Comparison of ENCODE assay signal across 8 cellular contexts in genomic region chr1:224203243-224204016, GRCh38. TPM values are rescaled to one million over a fixed set of nuclear protein-coding genes. Genes with fewer than 3 reads are reported as not detected.
A peak's percentile ranks its signal among the peaks of the same experiment; 100 is the strongest.
DNase-seq lines count a peak whose midpoint lies in the region; ATAC-seq, FAIRE-seq and TF ChIP-seq lines count a peak whose summit lies in the region.

No MANE protein-coding gene starts in this region.

- no peaks in the 10 kb centered on the region for H3K9me3 Mint-ChIP-seq in activated T-cell treated with anti-CD3 and anti-CD28 coated beads, Interleukin-2, amount 50 U/mL, for 4 hours
- H3K9me3 Mint-ChIP-seq in activated T-cell treated with anti-CD3 and anti-CD28 coated beads, Interleukin-2, amount 50 U/mL, for 24 hours = no peaks in the 10 kb centered on the region
- H3K9me3 Mint-ChIP-seq in CD8-positive, alpha-beta T cell = no peaks in the 10 kb centered on the region

- CTCF ChIA-PET in CD8-positive, alpha-beta T cell (lab: Charles Lee) = no interaction called here

- no peak overlapping the region for H3K4me3 ChIP-seq in kidney (ENCODE audit: low read length in 2 of 2)
- H3K4me3 ChIP-seq in CD8-positive, alpha-beta T cell (ENCODE audit: low read depth, low read length) = no peak overlapping the region

- H3K36me3 Mint-ChIP-seq in activated T-cell treated with anti-CD3 and anti-CD28 coated beads, Interleukin-2, amount 50 U/mL, for 4 hours (ENCODE audit: insufficient read depth) = no peaks in the 10 kb centered on the region
- no peaks in the 10 kb centered on the region for H3K36me3 Mint-ChIP-seq in activated T-cell treated with anti-CD3 and anti-CD28 coated beads, Interleukin-2, amount 50 U/mL, for 24 hours (ENCODE audit: low read depth)
- H3K36me3 Mint-ChIP-seq in CD8-positive, alpha-beta T cell = no peaks in the 10 kb centered on the region

- no peaks in the 10 kb centered on the region for H3K27me3 Mint-ChIP-seq in activated T-cell treated with anti-CD3 and anti-CD28 coated beads, Interleukin-2, amount 50 U/mL, for 4 hours (ENCODE audit: low read depth)
- H3K27me3 Mint-ChIP-seq in activated T-cell treated with anti-CD3 and anti-CD28 coated beads, Interleukin-2, amount 50 U/mL, for 24 hours = no peaks in the 10 kb centered on the region
- no peaks in the 10 kb centered on the region for H3K27me3 Mint-ChIP-seq in CD8-positive, alpha-beta T cell (ENCODE audit: low read depth)

- no peak for DNase-seq in activated T-cell treated with anti-CD3 and anti-CD28 coated beads, Interleukin-2, amount 50 U/mL, for 4 hours
- no peak for DNase-seq in activated T-cell treated with anti-CD3 and anti-CD28 coated beads, Interleukin-2, amount 50 U/mL, for 24 hours
- DNase-seq in kidney = peak; percentile 90
- DNase-seq in SW480 (ENCODE audit: low spot score) = no peak
- DNase-seq in CD8-positive, alpha-beta T cell = no peak
- DNase-seq in NCI-H524 treated with DMSO at 0.1 percent for 48 hours (lab: John Stamatoyannopoulos, UW) = no peak

- H3K27ac Mint-ChIP-seq in activated T-cell treated with anti-CD3 and anti-CD28 coated beads, Interleukin-2, amount 50 U/mL, for 24 hours = no peak overlapping the region
- H3K27ac Mint-ChIP-seq in CD8-positive, alpha-beta T cell = no peak overlapping the region

- H3K4me1 ChIP-seq in kidney (ENCODE audit: control insufficient read depth in 1 of 2, insufficient read depth in 1 of 2, low read depth in 1 of 2, low read length in 2 of 2) = peaks cover 13 to 14% of the 10 kb centered on the region in 2 donors
- H3K4me1 ChIP-seq in CD8-positive, alpha-beta T cell (ENCODE audit: insufficient read depth, low read length) = peaks cover 9% of the 10 kb centered on the region

- H3K4me1 Mint-ChIP-seq in activated T-cell treated with anti-CD3 and anti-CD28 coated beads, Interleukin-2, amount 50 U/mL, for 4 hours (ENCODE audit: low read depth) = peaks cover 11% of the 10 kb centered on the region
- H3K4me1 Mint-ChIP-seq in activated T-cell treated with anti-CD3 and anti-CD28 coated beads, Interleukin-2, amount 50 U/mL, for 24 hours (ENCODE audit: low read depth) = peaks cover 15% of the 10 kb centered on the region
- H3K4me1 Mint-ChIP-seq in CD8-positive, alpha-beta T cell (ENCODE audit: low read depth) = peaks cover 11% of the 10 kb centered on the region

- intact Hi-C loops in kidney (cut with DNase I) = no loop called here
- intact Hi-C loops in CD8-positive, alpha-beta T cell (cut with DNase I, micrococcal nuclease) = no loop called here

- peak overlapping the region; percentile 6 for H3K4me3 Mint-ChIP-seq in activated T-cell treated with anti-CD3 and anti-CD28 coated beads, Interleukin-2, amount 50 U/mL, for 4 hours
- H3K4me3 Mint-ChIP-seq in activated T-cell treated with anti-CD3 and anti-CD28 coated beads, Interleukin-2, amount 50 U/mL, for 24 hours = no peak overlapping the region
- H3K4me3 Mint-ChIP-seq in CD8-positive, alpha-beta T cell = no peak overlapping the region

- ATAC-seq in activated T-cell treated with anti-CD3 and anti-CD28 coated beads, Interleukin-2, amount 50 U/mL, for 4 hours = no peak
- peak; percentile 64 for ATAC-seq in HG03378 (IDR thresholded peaks at IDR 0.05; ENCODE audit: unreplicated experiment)
- no peak for ATAC-seq in CD8-positive, alpha-beta T cell

- H3K9ac ChIP-seq in kidney (ENCODE audit: low read length in 2 of 2) = peak overlapping the region in 1 of 2 donors; percentile 23

- H3K27ac ChIP-seq in VCaP = peak overlapping the region; percentile 97
- H3K27ac ChIP-seq in kidney (ENCODE audit: low read depth in 2 of 2, low read length in 2 of 2) = peak overlapping the region; percentile 68 to 75
- H3K27ac ChIP-seq in CD8-positive, alpha-beta T cell (ENCODE audit: low read depth, low read length) = no peak overlapping the region

- H3K9me3 ChIP-seq in kidney (ENCODE audit: control insufficient read depth in 1 of 2, low read length in 2 of 2) = no peaks in the 10 kb centered on the region
- no peaks in the 10 kb centered on the region for H3K9me3 ChIP-seq in CD8-positive, alpha-beta T cell (ENCODE audit: low read length)

- POLR2A ChIA-PET in CD8-positive, alpha-beta T cell (lab: Charles Lee) = no interaction called here

- no peaks in the 10 kb centered on the region for H3K27me3 ChIP-seq in CD8-positive, alpha-beta T cell (ENCODE audit: insufficient read depth, low read length)

- no peak for TF ChIP-seq CTCF in VCaP (conservative IDR thresholded peaks at IDR 0.05)
- TF ChIP-seq CTCF in kidney (IDR thresholded peaks at IDR 0.05; ENCODE audit: borderline replicate concordance, extremely low read depth, insufficient read depth) = no peak
- no peak for TF ChIP-seq CTCF in CD8-positive, alpha-beta T cell (IDR thresholded peaks at IDR 0.05)

- H3K36me3 ChIP-seq in kidney (ENCODE audit: control insufficient read depth in 1 of 2, insufficient read depth in 2 of 2, low read length in 2 of 2) = no peaks in the 10 kb centered on the region
- no peaks in the 10 kb centered on the region for H3K36me3 ChIP-seq in CD8-positive, alpha-beta T cell (ENCODE audit: insufficient read depth, low read length)

- FAIRE-seq in kidney (lab: Jason Lieb, UNC) = no peak

RNA-seq across cellular contexts. Expression of gene DEGS1, which starts 20.4 kb away (rescaled TPM):
- 10 to 100 TPM; 33.5 to 40.1 (median 34.6) TPM for total RNA-seq in activated T-cell treated with anti-CD3 and anti-CD28 coated beads, Interleukin-2, amount 50 U/mL, for 4 hours
- total RNA-seq in kidney = 83.1 TPM
- polyA plus RNA-seq in kidney (ENCODE audit: insufficient read depth, low read depth, low replicate concordance) = 32.5 TPM
- total RNA-seq in CD8-positive, alpha-beta T cell = 10 to 100 TPM; 52.1 to 54.7 TPM
